In the genomic region with DNA sequence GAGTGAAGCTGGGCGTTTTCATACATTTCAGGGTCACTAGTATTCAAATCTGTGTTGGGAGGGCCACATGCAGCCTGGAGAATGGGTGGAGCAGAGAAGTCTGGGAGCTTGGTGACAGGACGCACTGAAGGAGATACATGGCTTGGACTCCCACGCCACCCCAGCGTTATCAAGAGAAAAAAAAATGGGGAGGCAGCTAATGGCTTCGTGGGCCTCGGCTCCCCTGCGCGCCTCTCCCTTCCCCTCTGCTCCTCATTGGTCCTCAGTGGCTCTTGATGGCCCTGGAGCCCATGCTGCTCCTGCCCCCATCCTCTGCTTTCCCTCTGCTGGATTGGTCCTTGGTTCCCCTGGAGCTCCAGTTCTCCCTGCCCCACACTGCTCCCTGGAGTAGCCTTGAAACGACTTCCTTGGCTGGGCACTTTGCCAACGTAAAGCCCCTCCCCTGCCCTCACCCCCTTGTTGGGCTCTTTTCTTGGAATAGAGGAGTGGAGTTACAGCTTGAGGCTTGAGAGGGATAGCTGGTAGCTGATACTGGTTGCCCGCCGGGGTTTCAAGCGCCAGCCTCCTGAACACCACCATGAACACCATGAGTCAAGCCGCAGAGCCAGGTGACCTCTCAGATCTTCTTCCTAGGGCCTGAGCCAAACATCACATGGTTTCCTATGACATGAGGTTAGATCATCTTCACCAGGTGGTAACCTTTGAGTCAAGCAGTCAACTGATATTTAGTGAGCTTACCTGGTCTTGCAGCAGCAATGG, we compare ENCODE assay signal across 1 cellular context.
TF ChIP-seq lines count a peak whose summit lies in the region.

No MANE protein-coding gene starts in this region.

TF ChIP-seq in GM12878, 131 proteins besides CTCF, POLR2A, EP300 and RAD21 (continued from another document):
- TF ChIP-seq, protein P1, sequence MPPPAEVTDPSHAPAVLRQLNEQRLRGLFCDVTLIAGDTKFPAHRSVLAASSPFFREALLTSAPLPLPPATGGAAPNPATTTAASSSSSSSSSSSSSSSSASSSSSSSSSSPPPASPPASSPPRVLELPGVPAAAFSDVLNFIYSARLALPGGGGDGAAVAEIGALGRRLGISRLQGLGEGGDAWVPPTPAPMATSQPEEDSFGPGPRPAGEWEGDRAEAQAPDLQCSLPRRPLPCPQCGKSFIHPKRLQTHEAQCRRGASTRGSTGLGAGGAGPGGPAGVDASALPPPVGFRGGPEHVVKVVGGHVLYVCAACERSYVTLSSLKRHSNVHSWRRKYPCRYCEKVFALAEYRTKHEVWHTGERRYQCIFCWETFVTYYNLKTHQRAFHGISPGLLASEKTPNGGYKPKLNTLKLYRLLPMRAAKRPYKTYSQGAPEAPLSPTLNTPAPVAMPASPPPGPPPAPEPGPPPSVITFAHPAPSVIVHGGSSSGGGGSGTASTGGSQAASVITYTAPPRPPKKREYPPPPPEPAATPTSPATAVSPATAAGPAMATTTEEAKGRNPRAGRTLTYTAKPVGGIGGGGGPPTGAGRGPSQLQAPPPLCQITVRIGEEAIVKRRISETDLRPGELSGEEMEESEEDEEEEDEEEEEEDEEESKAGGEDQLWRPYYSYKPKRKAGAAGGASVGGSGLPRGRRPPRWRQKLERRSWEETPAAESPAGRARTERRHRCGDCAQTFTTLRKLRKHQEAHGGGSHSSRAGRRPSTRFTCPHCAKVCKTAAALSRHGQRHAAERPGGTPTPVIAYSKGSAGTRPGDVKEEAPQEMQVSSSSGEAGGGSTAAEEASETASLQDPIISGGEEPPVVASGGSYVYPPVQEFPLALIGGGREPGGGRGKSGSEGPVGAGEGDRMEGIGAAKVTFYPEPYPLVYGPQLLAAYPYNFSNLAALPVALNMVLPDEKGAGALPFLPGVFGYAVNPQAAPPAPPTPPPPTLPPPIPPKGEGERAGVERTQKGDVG (CRISPR knock-in tag; IDR thresholded peaks at IDR 0.05): no peak
